In the genomic region with DNA sequence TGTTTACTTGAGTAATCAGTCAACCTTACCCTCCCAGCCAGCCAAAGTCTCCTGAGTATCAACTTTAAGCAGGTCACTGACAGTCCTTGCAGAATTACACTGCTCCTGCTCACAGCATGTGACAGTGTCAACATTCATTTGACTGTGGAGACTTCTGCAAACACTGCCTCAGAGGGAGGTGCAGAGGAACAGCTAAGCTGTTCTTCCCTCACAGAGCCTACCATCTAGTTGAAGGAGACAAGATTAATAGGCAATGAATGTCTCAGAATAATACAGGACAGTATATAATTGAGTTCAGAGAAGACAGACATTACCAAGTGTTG, we compare ENCODE assay signal across 21 cellular contexts. TPM values are rescaled to one million over a fixed set of nuclear protein-coding genes. Genes with fewer than 3 reads are reported as not detected.
A peak's percentile ranks its signal among the peaks of the same experiment; 100 is the strongest.
DNase-seq lines count a peak whose midpoint lies in the region; FAIRE-seq and TF ChIP-seq lines count a peak whose summit lies in the region.
"Had no signal": no experiment of that assay in that cellular context is flagged by ENCODE, and none has a peak within 500 bp of the region (broad histone marks: within the 10 kb centered on the region; RNA-seq: fewer than 3 reads in every experiment).

No MANE protein-coding gene starts in this region.

- peaks cover 66% of the 10 kb centered on the region for H3K4me1 Mint-ChIP-seq in nephron progenitor cell

- H3K36me3 Mint-ChIP-seq in nephron progenitor cell (ENCODE audit: low read depth) = no peaks in the 10 kb centered on the region
- H3K36me3 Mint-ChIP-seq: brain; CD8-positive, alpha-beta memory T cell had no signal

- H3K4me3 ChIP-seq in bronchial epithelial cell (ENCODE audit: low read depth, low read length) = no peak overlapping the region
- no peak overlapping the region for H3K4me3 ChIP-seq in SJCRH30
- H3K4me3 ChIP-seq: colonic mucosa, left ventricle myocardium inferior, stomach, upper lobe of right lung had no signal

- peaks cover 18% of the 10 kb centered on the region for H3K27me3 Mint-ChIP-seq in nephron progenitor cell (ENCODE audit: low read depth, poor library complexity)
- H3K27me3 Mint-ChIP-seq: activated naive CD8-positive, alpha-beta T cell treated with anti-CD3 and anti-CD28 coated beads, Interleukin-2, amount 50 U/mL, for 24 hours; brain had no signal

- FAIRE-seq in bronchial epithelial cell (lab: Jason Lieb, UNC) = peak; percentile 7
- FAIRE-seq: endometrium had no signal

- TF ChIP-seq CTCF in bronchial epithelial cell (IDR thresholded peaks at IDR 0.05; ENCODE audit: insufficient read depth, low read length, severe bottlenecking) = no peak
- no peak for TF ChIP-seq CTCF in nephron progenitor cell (IDR thresholded peaks at IDR 0.05)

- H3K9me3 Mint-ChIP-seq in nephron progenitor cell = peaks cover 5% of the 10 kb centered on the region
- H3K9me3 Mint-ChIP-seq: activated CD4-positive, alpha-beta T cell treated with anti-CD3 and anti-CD28 coated beads, Interleukin-2, amount 10 ng/mL, durations not matched to agents 24 days and 14 days; activated naive CD8-positive, alpha-beta T cell treated with anti-CD3 and anti-CD28 coated beads, Interleukin-2, amount 50 U/mL, for 24 hours; CD8-positive, alpha-beta memory T cell had no signal

- peak; percentile 57 for DNase-seq in DMS79 treated with DMSO at 0.1 percent for 48 hours (lab: John Stamatoyannopoulos, UW)
- peak; percentile 1 for DNase-seq in NCI-H187 treated with DMSO at 0.1 percent for 48 hours (lab: John Stamatoyannopoulos, UW)
- DNase-seq in bronchial epithelial cell (ENCODE audit: low read depth) = no peak
- peak; percentile 15 for DNase-seq in nephron progenitor cell
- no peak for DNase-seq in A172 (ENCODE audit: low spot score)
- no peak for DNase-seq in effector CD4-positive, alpha-beta T cell
- DNase-seq in SJCRH30 = no peak
- no peak for DNase-seq in activated CD4-positive, alpha-beta T cell treated with anti-CD3 and anti-CD28 coated beads, Interleukin-2, amount 50 U/mL, for 4 hours
- DNase-seq: activated CD4-positive, alpha-beta T cell treated with anti-CD3 and anti-CD28 coated beads, Interleukin-2, amount 10 ng/mL, durations not matched to agents 24 days and 14 days; activated naive CD8-positive, alpha-beta T cell treated with anti-CD3 and anti-CD28 coated beads, Interleukin-2, amount 50 U/mL, for 24 hours; AML-193; CD8-positive, alpha-beta memory T cell; colonic mucosa; glutamatergic neuron; left ventricle myocardium inferior; stomach; SW 1271; upper lobe of right lung had no signal

- H3K27me3 ChIP-seq in bronchial epithelial cell (ENCODE audit: control insufficient read depth, insufficient read depth, low read length) = no peaks in the 10 kb centered on the region
- H3K27me3 ChIP-seq in SJCRH30 = no peaks in the 10 kb centered on the region
- H3K27me3 ChIP-seq: colonic mucosa, stomach, upper lobe of right lung had no signal

- no peak overlapping the region for H3K27ac ChIP-seq in SJCRH30
- H3K27ac ChIP-seq: colonic mucosa, left ventricle myocardium inferior, stomach, upper lobe of right lung had no signal

- peak overlapping the region; percentile 49 for H3K27ac Mint-ChIP-seq in nephron progenitor cell
- H3K27ac Mint-ChIP-seq: activated CD4-positive, alpha-beta T cell treated with anti-CD3 and anti-CD28 coated beads, Interleukin-2, amount 10 ng/mL, durations not matched to agents 24 days and 14 days; activated naive CD8-positive, alpha-beta T cell treated with anti-CD3 and anti-CD28 coated beads, Interleukin-2, amount 50 U/mL, for 24 hours had no signal

- no peaks in the 10 kb centered on the region for H3K4me1 ChIP-seq in SJCRH30
- H3K4me1 ChIP-seq: colonic mucosa, left ventricle myocardium inferior had no signal

- H3K4me3 Mint-ChIP-seq in nephron progenitor cell = peak overlapping the region; percentile 5
- H3K4me3 Mint-ChIP-seq: activated CD4-positive, alpha-beta T cell treated with anti-CD3 and anti-CD28 coated beads, Interleukin-2, amount 10 ng/mL, durations not matched to agents 24 days and 14 days; activated naive CD8-positive, alpha-beta T cell treated with anti-CD3 and anti-CD28 coated beads, Interleukin-2, amount 50 U/mL, for 24 hours; brain; CD8-positive, alpha-beta memory T cell had no signal

- H3K9me3 ChIP-seq in SJCRH30 (replicated peaks) = no peaks in the 10 kb centered on the region
- H3K9me3 ChIP-seq: colonic mucosa, left ventricle myocardium inferior, stomach, upper lobe of right lung had no signal

- no peaks in the 10 kb centered on the region for H3K36me3 ChIP-seq in bronchial epithelial cell (ENCODE audit: control insufficient read depth, insufficient read depth, low read length)
- no peaks in the 10 kb centered on the region for H3K36me3 ChIP-seq in SJCRH30
- H3K36me3 ChIP-seq: colonic mucosa, left ventricle myocardium inferior, stomach, upper lobe of right lung had no signal

RNA-seq across cellular contexts. Expression of a gene that starts 11.9 kb away (rescaled TPM):
- not detected in 2 replicates for total RNA-seq in bronchial epithelial cell
- total RNA-seq in A172 (2014; rRNA removed; shearing (Covaris generic)) = not detected in 2 replicates
- not detected in 2 replicates for total RNA-seq in SJCRH30 (2014; rRNA removed; shearing (Covaris generic))
- total RNA-seq: activated CD4-positive, alpha-beta T cell treated with anti-CD3 and anti-CD28 coated beads, Interleukin-2, amount 10 ng/mL, durations not matched to agents 24 days and 14 days; colonic mucosa; mononuclear cell; upper lobe of right lung had no signal

Comparison
In these comparisons a context has a peak if more than half of its experiments do, and no peak if none do; other contexts are left out.
1. DNase-seq: peak in DMS79 treated with DMSO at 0.1 percent for 48 hours (single experiment), NCI-H187 treated with DMSO at 0.1 percent for 48 hours (single experiment) and nephron progenitor cell (single experiment); none in bronchial epithelial cell (single experiment), A172 (single experiment), effector CD4-positive, alpha-beta T cell (single experiment), SJCRH30 (0 of 2) and activated CD4-positive, alpha-beta T cell treated with anti-CD3 and anti-CD28 coated beads, Interleukin-2, amount 50 U/mL, for 4 hours (0 of 2).